1 cellular context compared by ENCODE assay signal in the genomic region with DNA sequence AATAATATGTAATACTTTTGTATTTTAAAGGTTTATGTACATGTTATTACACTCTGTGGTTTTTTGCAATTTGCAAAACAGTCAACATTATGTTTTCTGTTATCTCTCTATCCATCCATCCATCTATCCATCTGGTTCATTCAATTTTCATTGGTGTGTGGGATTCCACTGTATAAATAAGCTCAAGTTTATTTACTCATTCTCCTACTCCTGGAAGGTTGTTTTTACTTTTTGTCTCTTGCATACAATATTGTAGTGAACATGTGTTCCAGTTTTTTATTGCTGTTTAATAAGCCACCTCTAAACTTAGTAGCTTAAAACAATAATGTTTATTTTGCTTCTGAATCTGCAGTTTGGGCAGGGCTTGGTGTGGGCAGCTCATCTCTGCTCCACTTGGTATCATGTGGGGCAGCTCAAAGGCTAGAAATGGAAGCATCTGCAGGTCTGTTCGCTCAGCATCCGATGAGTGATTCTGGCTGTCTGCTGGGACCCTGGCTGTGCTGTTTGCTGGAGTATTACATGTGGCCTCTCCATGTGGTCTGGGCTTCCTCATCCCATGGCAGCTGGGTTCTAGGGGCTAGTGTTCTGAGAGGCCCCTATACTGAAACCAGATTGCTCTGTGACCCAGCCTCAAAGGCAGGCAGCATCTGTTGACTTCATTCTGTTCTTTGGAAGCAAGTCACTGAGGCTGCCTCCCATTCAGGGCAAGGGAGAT.
TF ChIP-seq lines count a peak whose summit lies in the region.

No MANE protein-coding gene starts in this region.

TF ChIP-seq in H1, 55 proteins besides CTCF, POLR2A, EP300 and RAD21:
- TF ChIP-seq KDM4A (IDR thresholded peaks at IDR 0.05; ENCODE audit: low read depth, low read length, severe bottlenecking), result no peak
